34 cellular contexts compared by ENCODE assay signal in genomic region chr10:120940299-120940900, GRCh38.
DNase-seq lines count a peak whose midpoint lies in the region; ATAC-seq, FAIRE-seq and TF ChIP-seq lines count a peak whose summit lies in the region.
"Had no signal": no experiment of that assay in that cellular context is flagged by ENCODE, and none has a peak within 500 bp of the region (broad histone marks: within the 10 kb centered on the region; RNA-seq: fewer than 3 reads in every experiment).

No MANE protein-coding gene starts in this region.

- H3K23ac ChIP-seq in H1 (ENCODE audit: insufficient read length) = no peak overlapping the region

- H3K9me3 ChIP-seq in H1 (ENCODE audit: insufficient read depth in 2 of 2, low read depth in 1 of 2, low read length in 1 of 2) (peaks cover 5% of the 10 kb centered on the region in 2 experiments; a peak in 1 of 4 replicates), mucosa of descending colon (no peaks in the 10 kb centered on the region)
- H3K9me3 ChIP-seq: BLaER1, ovary, SJCRH30 had no signal

- H3K4me1 ChIP-seq in GM23338 (ENCODE audit: insufficient read depth) = no peaks in the 10 kb centered on the region
- peaks cover 0 to 1% (median 0%) of the 10 kb centered on the region in 4 experiments; a peak in 3 of 7 replicates for H3K4me1 ChIP-seq in H1 (replicated peaks in 1 of 4; ENCODE audit: control insufficient read depth in 3 of 4, insufficient read depth in 4 of 4, low read length in 3 of 4)
- no peaks in the 10 kb centered on the region for H3K4me1 ChIP-seq in mucosa of descending colon (ENCODE audit: low read depth)

- no peak overlapping the region for H3K4ac ChIP-seq in H1 (replicated peaks; ENCODE audit: insufficient read length, low read depth, low read length)

- H2AK5ac ChIP-seq in H1 (ENCODE audit: low read depth, low read length) = no peak overlapping the region

- H2BK120ac ChIP-seq in H1 (replicated peaks; ENCODE audit: low read depth, low read length) = no peak overlapping the region

- no peak for TF ChIP-seq EP300 in Ishikawa (IDR thresholded peaks at IDR 0.05; ENCODE audit: borderline replicate concordance)
- no peak for TF ChIP-seq EP300 in H1 (IDR thresholded peaks at IDR 0.05; ENCODE audit: borderline replicate concordance in 1 of 2, low read depth in 2 of 2, low read length in 2 of 2)

- H3K9me2 ChIP-seq in GM23338 (ENCODE audit: insufficient read depth) = no peaks in the 10 kb centered on the region

- no peak overlapping the region for H4K91ac ChIP-seq in H1 (replicated peaks; ENCODE audit: insufficient read length, low read length)

- DNase-seq in GM23338 (ENCODE audit: low spot score) (peak; percentile 61), H1 (ENCODE audit: low read depth in 1 of 2, low spot score in 2 of 2) (no peak), mucosa of descending colon (peak in 1 of 3 donors; percentile 35), NOMO-1 (lab: John Stamatoyannopoulos, UW; ENCODE audit: unreplicated experiment in 2 of 2) (no peak), anterior cingulate cortex (lab: John Stamatoyannopoulos, UW) (no peak)
- DNase-seq: activated CD4-positive, alpha-beta T cell treated with anti-CD3 and anti-CD28 coated beads for 4 hours; activated CD8-positive, alpha-beta memory T cell treated with anti-CD3 and anti-CD28 coated beads for 24 hours; activated T-cell treated with anti-CD3 and anti-CD28 coated beads for 4 hours; aorta; DMS153; effector CD8-positive, alpha-beta T cell; GF-D8; glutamatergic neuron; KBM-7; kidney; midbrain; naive thymus-derived CD8-positive, alpha-beta T cell; NCI-H1105; NCI-H187; NCI-H774; ovary; stimulated activated naive B cell treated with anti-CD40 and anti-IgM and Interleukin-4, amounts not matched to agents 10 μg/mL and 1 μg/mL and 100 μg/mL, for 72 hours; substantia nigra; T-helper 9 cell had no signal

- H2BK15ac ChIP-seq in H1 (ENCODE audit: low read length) = no peak overlapping the region

- TF ChIP-seq POLR2A in H1 (IDR thresholded peaks at IDR 0.05; ENCODE audit: control extremely low read depth in 1 of 2, low read depth in 2 of 2, low read length in 2 of 2) = no peak

- H3K36me3 ChIP-seq in GM23338 (ENCODE audit: insufficient read depth) (no peaks in the 10 kb centered on the region), H1 (ENCODE audit: control insufficient read depth in 2 of 4, insufficient read depth in 4 of 4, low read length in 3 of 4) (no peaks in the 10 kb centered on the region), mucosa of descending colon (ENCODE audit: low read depth) (no peaks in the 10 kb centered on the region)
- H3K36me3 ChIP-seq: BLaER1, ovary, SJCRH30 had no signal

- WGBS in H1 (ENCODE audit: extremely low coverage in 1 of 2, insufficient coverage in 1 of 2, insufficient read length in 1 of 2, insufficient replicate concordance in 2 of 2, low coverage in 1 of 2, low lambda C conversion rate in 2 of 2, missing lambda C conversion rate in 1 of 2), 2 experiments = 57% methylated on average over 13 of the region's 13 CpGs; no CpG with 5 or more reads in 1 of the 2 experiments

- H3K27me3 ChIP-seq in GM23338 (ENCODE audit: insufficient read depth) (no peaks in the 10 kb centered on the region), H1 (replicated peaks in 1 of 4; ENCODE audit: control insufficient read depth in 3 of 4, extremely low read depth in 1 of 4, insufficient read depth in 3 of 4, low read length in 3 of 4) (no peaks in the 10 kb centered on the region)
- H3K27me3 ChIP-seq: BLaER1, ovary, SJCRH30 had no signal

- no peak overlapping the region for H2BK20ac ChIP-seq in H1 (ENCODE audit: low read length)

- H2AFZ ChIP-seq in GM23338 (0 out of 2 replicates have a peak overlapping the region, but pooled peaks have one; percentile 1), H1 (ENCODE audit: low read length) (0 out of 2 replicates have a peak overlapping the region, but pooled peaks have one; percentile 61)

- no peak overlapping the region for H3K18ac ChIP-seq in H1 (ENCODE audit: extremely low read depth, low read length)

- no peak overlapping the region for H3K14ac ChIP-seq in H1 (ENCODE audit: insufficient read length)

- no peaks in the 10 kb centered on the region for H3K23me2 ChIP-seq in H1 (ENCODE audit: low read depth, low read length)

- H3F3A ChIP-seq in GM23338 (replicated peaks; ENCODE audit: low read depth) = no peaks in the 10 kb centered on the region

- peaks cover 1% of the 10 kb centered on the region for H3K27me3 Mint-ChIP-seq in GM23338 (ENCODE audit: insufficient read depth, low read depth, poor library complexity)

- no peaks in the 10 kb centered on the region for H3K79me1 ChIP-seq in H1 (ENCODE audit: low read depth, low read length)

- peaks cover 3% of the 10 kb centered on the region; the same call in 2 of the 3 replicates for H3K36me3 Mint-ChIP-seq in GM23338 (ENCODE audit: low read depth)
- H3K36me3 Mint-ChIP-seq: activated naive CD4-positive, alpha-beta T cell treated with anti-CD3 and anti-CD28 coated beads, Interleukin-2, amount 50 U/mL, for 72 hours; naive thymus-derived CD8-positive, alpha-beta T cell; type B pancreatic cell had no signal

- intact Hi-C loops in mucosa of descending colon (cut with DNase I, micrococcal nuclease) = loop anchor here (5.0 to 10.0 kb wide), 2 partner anchors 792 to 794 kb away; no protein-coding TSS in a partner anchor

- H3K27ac Mint-ChIP-seq in GM23338 = no peak overlapping the region
- H3K27ac Mint-ChIP-seq: activated naive CD4-positive, alpha-beta T cell treated with anti-CD3 and anti-CD28 coated beads, Interleukin-2, amount 50 U/mL, for 72 hours; stimulated activated naive B cell treated with anti-CD40 and anti-IgM and Interleukin-4, amounts not matched to agents 10 μg/mL and 1 μg/mL and 100 μg/mL, for 72 hours; type B pancreatic cell had no signal

- peaks cover 6% of the 10 kb centered on the region for H3K4me1 Mint-ChIP-seq in GM23338

- no peak overlapping the region for H3K56ac ChIP-seq in H1 (replicated peaks; ENCODE audit: insufficient read length, low read depth, low read length)

- H4K8ac ChIP-seq in H1 (ENCODE audit: extremely low read depth, insufficient read depth, low read length) = no peak overlapping the region; the same call in 1 of the 2 replicates

- H2BK12ac ChIP-seq in H1 (ENCODE audit: low read depth, low read length) = no peak overlapping the region

- CTCF ChIA-PET in H1 (lab: Charles Lee; ENCODE audit: partially characterized antibody) = interaction anchor here (1.0 to 1.8 kb wide), 6 partner anchors 10 to 794 kb away, joined by 3 to 6 read pairs (median 4); no protein-coding TSS in a partner anchor

- H3K79me2 ChIP-seq in GM23338 (replicated peaks; ENCODE audit: insufficient read depth) = no peaks in the 10 kb centered on the region
- no peaks in the 10 kb centered on the region for H3K79me2 ChIP-seq in H1 (ENCODE audit: control insufficient read depth in 1 of 2, insufficient read depth in 2 of 2, low read length in 2 of 2)

- H3K9me3 Mint-ChIP-seq in GM23338 = peaks cover 17% of the 10 kb centered on the region
- H3K9me3 Mint-ChIP-seq: activated naive CD4-positive, alpha-beta T cell treated with anti-CD3 and anti-CD28 coated beads, Interleukin-2, amount 50 U/mL, for 72 hours had no signal

- TF ChIP-seq CTCF in GM23338 (conservative IDR thresholded peaks at IDR 0.05; ENCODE audit: low read depth in 2 of 2) (peak; percentile 34 to 47; a peak in 3 of 4 replicates), H1 (IDR thresholded peaks at IDR 0.05; ENCODE audit: control extremely low read depth in 1 of 3, insufficient read depth in 1 of 3, low read depth in 1 of 3, low read length in 3 of 3) (peak in 2 of 3 experiments; percentile 12 to 50; a peak in 2 of 4 replicates), mucosa of descending colon (IDR thresholded peaks at IDR 0.05) (no peak)

- peak; percentile 81 for FAIRE-seq in H1 (lab: Jason Lieb, UNC)
- FAIRE-seq: colon, HTR-8/SVneo, kidney had no signal

- peak; percentile 63 for ATAC-seq in GM23338
- peak; percentile 51 for ATAC-seq in mucosa of descending colon
- ATAC-seq in GM21717 (IDR thresholded peaks at IDR 0.05; ENCODE audit: unreplicated experiment) = no peak
- ATAC-seq: activated naive CD4-positive, alpha-beta T cell treated with anti-CD3 and anti-CD28 coated beads, Interleukin-2, amount 50 U/mL, for 72 hours; naive thymus-derived CD8-positive, alpha-beta T cell; stimulated activated naive B cell treated with anti-CD40 and anti-IgM and Interleukin-4, amounts not matched to agents 10 μg/mL and 1 μg/mL and 100 μg/mL, for 72 hours had no signal

- no peak overlapping the region for H4K5ac ChIP-seq in H1 (ENCODE audit: insufficient read length, low read depth, low read length)

- no peak overlapping the region for H2BK5ac ChIP-seq in H1 (ENCODE audit: low read depth, low read length)

- H3K4me2 ChIP-seq in GM23338 (no peak overlapping the region), H1 (ENCODE audit: insufficient read depth in 1 of 2, low read depth in 2 of 2, low read length in 2 of 2) (no peak overlapping the region)
- H3K4me2 ChIP-seq: BLaER1 had no signal

- TF ChIP-seq RAD21 in Ishikawa (IDR thresholded peaks at IDR 0.05; ENCODE audit: low read depth) = peak; percentile 24; the same call in 1 of the 2 replicates
- TF ChIP-seq RAD21 in H1 (IDR thresholded peaks at IDR 0.05 in 1 of 2, conservative IDR thresholded peaks at IDR 0.05 in 1 of 2; ENCODE audit: low read depth in 2 of 2, low read length in 2 of 2) = peak; percentile 31 to 48

- no peak overlapping the region for H3K4me3 Mint-ChIP-seq in GM23338
- H3K4me3 Mint-ChIP-seq: naive thymus-derived CD8-positive, alpha-beta T cell; stimulated activated naive B cell treated with anti-CD40 and anti-IgM and Interleukin-4, amounts not matched to agents 10 μg/mL and 1 μg/mL and 100 μg/mL, for 72 hours; type B pancreatic cell had no signal

- no peak overlapping the region for H3K27ac ChIP-seq in GM23338 (ENCODE audit: low read depth)
- H3K27ac ChIP-seq in H1 (ENCODE audit: low read depth, low read length) = no peak overlapping the region
- H3K27ac ChIP-seq: BLaER1, ovary, SJCRH30, skin epidermis, VCaP had no signal

- H3K4me3 ChIP-seq in GM23338 (no peak overlapping the region), H1 (ENCODE audit: extremely low read depth in 1 of 4, insufficient read depth in 2 of 4, low read depth in 3 of 4, low read length in 4 of 4) (no peak overlapping the region), mucosa of descending colon (no peak overlapping the region)
- H3K4me3 ChIP-seq: BLaER1, ovary, SJCRH30, skin epidermis had no signal

- H4K20me1 ChIP-seq in GM23338 (replicated peaks; ENCODE audit: insufficient read depth) (no peaks in the 10 kb centered on the region), H1 (replicated peaks in 1 of 2; ENCODE audit: control insufficient read depth in 1 of 2, insufficient read depth in 2 of 2, low read length in 2 of 2) (no peaks in the 10 kb centered on the region)
- H4K20me1 ChIP-seq: BLaER1 had no signal

- POLR2A ChIA-PET in H1 (lab: Charles Lee; ENCODE audit: partially characterized antibody) = interaction anchor here (1.0 kb wide), 1 partner anchor 165 kb away, joined by 3 read pairs; no protein-coding TSS in a partner anchor

- no peak overlapping the region for H3K9ac ChIP-seq in H1 (replicated peaks in 1 of 4; ENCODE audit: extremely low read depth in 1 of 4, low read depth in 3 of 4, low read length in 3 of 4)
- H3K9ac ChIP-seq: BLaER1 had no signal

TF ChIP-seq in GM23338, 12 proteins besides CTCF, POLR2A, EP300 and RAD21 (continues in another document):
- TF ChIP-seq NANOG (IDR thresholded peaks at IDR 0.05; ENCODE audit: borderline replicate concordance) = no peak

TF ChIP-seq in H1, 55 proteins besides CTCF, POLR2A, EP300 and RAD21 (continues in another document):
- no peak for TF ChIP-seq SIX5 (IDR thresholded peaks at IDR 0.05; ENCODE audit: low read depth, low read length)
